Comparison of ENCODE assay signal across 14 cellular contexts in the genomic region with DNA sequence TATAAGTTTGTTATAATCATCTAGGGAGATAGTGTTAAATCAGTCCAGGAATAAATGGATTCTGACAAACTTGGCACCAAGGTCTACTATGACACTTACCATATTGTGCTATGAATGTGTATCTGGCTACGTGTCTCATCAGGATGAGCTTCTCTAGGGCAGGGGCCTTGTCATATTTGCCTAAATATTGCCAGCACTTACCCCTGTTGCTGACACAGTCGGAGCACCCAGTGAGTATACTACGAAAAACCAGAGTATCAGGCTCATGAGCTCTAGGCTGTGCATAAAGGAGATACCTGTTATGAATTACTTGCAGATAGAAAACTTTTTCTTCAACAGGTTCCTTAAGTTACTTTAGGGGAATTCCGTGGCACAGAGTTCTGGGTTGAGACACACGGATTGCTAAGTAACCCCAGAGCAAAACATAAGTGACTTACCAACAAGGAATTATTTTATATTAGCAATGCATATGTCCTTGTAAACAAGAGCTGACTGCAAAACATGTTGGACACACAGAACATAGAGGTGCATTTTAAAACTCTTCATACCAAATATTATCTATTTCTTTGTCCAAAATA.
"Had no signal": no experiment of that assay in that cellular context is flagged by ENCODE, and none has a peak within 500 bp of the region (broad histone marks: within the 10 kb centered on the region; RNA-seq: fewer than 3 reads in every experiment).

No MANE protein-coding gene starts in this region.

- H3K4me1 ChIP-seq: left ventricle myocardium inferior, transverse colon had no signal

- DNase-seq: activated CD8-positive, alpha-beta memory T cell treated with anti-CD3 and anti-CD28 coated beads, Interleukin-2, amount 50 U/mL, for 48 hours; activated CD8-positive, alpha-beta T cell treated with anti-CD3 and anti-CD28 coated beads, Interleukin-2, amount 10 ng/mL, durations not matched to agents 7 days and 5 days; activated naive CD4-positive, alpha-beta T cell treated with anti-CD3 and anti-CD28 coated beads, Interleukin-2, amount 10 ng/mL, durations not matched to agents 7 days and 5 days; heart right ventricle; islet precursor cell; left ventricle myocardium inferior; spleen; stimulated activated CD4-positive, alpha-beta T cell treated with anti-CD3 and anti-CD28 coated beads, Interleukin-2, amount 100 ng/mL, for 24 hours; stimulated activated naive CD4-positive, alpha-beta T cell; substantia nigra; transverse colon had no signal

- ATAC-seq: activated CD8-positive, alpha-beta T cell treated with anti-CD3 and anti-CD28 coated beads, Interleukin-2, amount 10 ng/mL, durations not matched to agents 7 days and 5 days; heart right ventricle; sciatic nerve had no signal

- H3K36me3 ChIP-seq: heart right ventricle, left ventricle myocardium inferior, spleen, transverse colon had no signal

- H3K4me3 Mint-ChIP-seq: activated CD8-positive, alpha-beta T cell treated with anti-CD3 and anti-CD28 coated beads, Interleukin-2, amount 10 ng/mL, durations not matched to agents 7 days and 5 days; activated naive CD4-positive, alpha-beta T cell treated with anti-CD3 and anti-CD28 coated beads, Interleukin-2, amount 10 ng/mL, durations not matched to agents 7 days and 5 days; brain; neural crest cell had no signal

- H3K27me3 ChIP-seq: spleen, transverse colon had no signal

- H3K27ac ChIP-seq: heart right ventricle, left ventricle myocardium inferior, spleen, transverse colon had no signal

- H3K36me3 Mint-ChIP-seq: brain had no signal

- H3K4me3 ChIP-seq: heart right ventricle, left ventricle myocardium inferior, spleen, transverse colon had no signal

- H3K27ac Mint-ChIP-seq: activated CD8-positive, alpha-beta T cell treated with anti-CD3 and anti-CD28 coated beads, Interleukin-2, amount 10 ng/mL, durations not matched to agents 7 days and 5 days; activated naive CD4-positive, alpha-beta T cell treated with anti-CD3 and anti-CD28 coated beads, Interleukin-2, amount 10 ng/mL, durations not matched to agents 7 days and 5 days; brain had no signal

- H3K9me3 ChIP-seq: heart right ventricle, left ventricle myocardium inferior, spleen, transverse colon had no signal

- H3K27me3 Mint-ChIP-seq: activated naive CD4-positive, alpha-beta T cell treated with anti-CD3 and anti-CD28 coated beads, Interleukin-2, amount 10 ng/mL, durations not matched to agents 7 days and 5 days had no signal

- H3K9me3 Mint-ChIP-seq: activated naive CD4-positive, alpha-beta T cell treated with anti-CD3 and anti-CD28 coated beads, Interleukin-2, amount 10 ng/mL, durations not matched to agents 7 days and 5 days; neural crest cell had no signal

- H3K4me1 Mint-ChIP-seq: brain, neural crest cell had no signal
